15 cellular contexts compared by ENCODE assay signal in the genomic region with DNA sequence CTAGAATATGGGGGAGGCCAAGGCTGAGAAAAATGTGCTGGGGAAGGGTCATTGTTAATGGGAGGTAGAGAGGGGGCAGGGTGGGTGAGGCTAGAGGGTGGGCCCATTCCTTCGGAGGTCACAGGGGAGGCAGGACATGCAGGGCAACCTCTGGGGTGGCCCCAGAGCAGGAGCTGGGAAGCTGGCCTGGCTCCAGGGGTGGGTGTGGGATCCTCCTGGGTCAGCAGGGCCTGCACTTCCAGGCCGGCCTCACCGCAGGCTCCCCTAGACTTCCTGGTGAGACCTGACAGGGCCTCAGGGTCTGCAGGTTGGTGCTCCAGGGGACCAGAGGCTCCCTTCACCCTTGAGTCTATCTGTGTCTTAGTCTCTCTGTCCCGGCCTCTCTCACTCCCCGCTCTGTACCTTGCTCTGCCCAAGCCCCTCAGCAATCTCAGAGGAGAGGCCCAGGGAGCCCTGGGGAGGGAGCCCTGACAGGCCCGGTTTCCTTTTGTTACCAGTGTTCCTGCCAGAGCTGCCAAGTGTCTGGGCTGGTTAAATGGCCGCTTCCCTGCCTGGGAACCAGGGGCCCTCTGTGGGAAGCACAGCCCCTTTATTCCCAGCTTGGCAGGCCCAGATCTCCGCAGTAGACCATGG. TPM values are rescaled to one million over a fixed set of nuclear protein-coding genes. Genes with fewer than 3 reads are reported as not detected.
DNase-seq lines count a peak whose midpoint lies in the region; TF ChIP-seq lines count a peak whose summit lies in the region.
"Had no signal": no experiment of that assay in that cellular context is flagged by ENCODE, and none has a peak within 500 bp of the region (broad histone marks: within the 10 kb centered on the region; RNA-seq: fewer than 3 reads in every experiment).

No MANE protein-coding gene starts in this region.

- CTCF ChIA-PET in activated CD4-positive, alpha-beta memory T cell treated with anti-CD3 and anti-CD28 coated beads for 36 hours (lab: Charles Lee), result interaction anchor here (1.1 kb wide), 1 partner anchor 38 kb away, joined by 3 read pairs; no protein-coding TSS in a partner anchor
- CTCF ChIA-PET in activated CD4-positive, alpha-beta memory T cell treated with anti-CD3 and anti-CD28 coated beads, Interleukin-2, amount 10 ng/mL, durations not matched to agents 7 days and 5 days (lab: Charles Lee), result interaction anchor here (2.1 kb wide), 1 partner anchor 38 kb away, joined by 5 read pairs; no protein-coding TSS in a partner anchor

- in situ Hi-C loops in GM23248 (cut with MboI), result no loop called here

- POLR2A ChIA-PET in activated CD4-positive, alpha-beta memory T cell treated with anti-CD3 and anti-CD28 coated beads for 36 hours (lab: Charles Lee), result interaction anchor here (2.1 kb wide), 1 partner anchor 13 kb away, joined by 8 read pairs; no protein-coding TSS in a partner anchor
- POLR2A ChIA-PET in activated CD4-positive, alpha-beta memory T cell treated with anti-CD3 and anti-CD28 coated beads, Interleukin-2, amount 10 ng/mL, durations not matched to agents 7 days and 5 days (lab: Charles Lee), result interaction anchor here (1.2 to 2.2 kb wide), 4 partner anchors 10 to 17 kb away, joined by 3 to 8 read pairs (median 6); partner anchors contain the start of gene CD82

- peaks cover 2% of the 10 kb centered on the region for H3K9me3 Mint-ChIP-seq in activated CD4-positive, alpha-beta memory T cell treated with anti-CD3 and anti-CD28 coated beads for 36 hours
- H3K9me3 Mint-ChIP-seq in activated CD4-positive, alpha-beta memory T cell treated with anti-CD3 and anti-CD28 coated beads, Interleukin-2, amount 10 ng/mL, durations not matched to agents 7 days and 5 days, result peaks cover 3% of the 10 kb centered on the region

- H3K9ac ChIP-seq in Karpas-422 (ENCODE audit: low read length) (peak overlapping the region; percentile 49; the same call in 1 of the 2 replicates), GM23248 (no peak overlapping the region)

- DNase-seq in activated CD4-positive, alpha-beta memory T cell treated with anti-CD3 and anti-CD28 coated beads for 36 hours, result no peak
- no peak for DNase-seq in activated CD4-positive, alpha-beta memory T cell treated with anti-CD3 and anti-CD28 coated beads, Interleukin-2, amount 10 ng/mL, durations not matched to agents 7 days and 5 days
- DNase-seq in Karpas-422 (no peak), epithelial cell of prostate (ENCODE audit: low read depth, low spot score) (no peak), spleen (peak; percentile 74), GM23248 (no peak), erythroblast (lab: John Stamatoyannopoulos, UW) (no peak), UCSD-AML1 (lab: John Stamatoyannopoulos, UW; ENCODE audit: unreplicated experiment) (no peak)
- DNase-seq: HCEC 1CT; mesendoderm; NCI-H2029; NCI-H524 treated with DMSO at 0.1 percent for 48 hours; occipital lobe; stimulated activated CD4-positive, alpha-beta T cell treated with anti-CD3 and anti-CD28 coated beads, Interleukin-4, amount 100 ng/mL, for 24 hours had no signal

- H3K36me3 ChIP-seq in Karpas-422 (ENCODE audit: insufficient read depth, low read length) (no peaks in the 10 kb centered on the region), spleen (peaks cover 0 to 51% (median 10%) of the 10 kb centered on the region in 6 donors), GM23248 (ENCODE audit: low read depth) (no peaks in the 10 kb centered on the region)

- H3K27ac Mint-ChIP-seq in activated CD4-positive, alpha-beta memory T cell treated with anti-CD3 and anti-CD28 coated beads for 36 hours, result peak overlapping the region; percentile 74
- H3K27ac Mint-ChIP-seq in activated CD4-positive, alpha-beta memory T cell treated with anti-CD3 and anti-CD28 coated beads, Interleukin-2, amount 10 ng/mL, durations not matched to agents 7 days and 5 days, result no peak overlapping the region

- no peaks in the 10 kb centered on the region for H3K27me3 ChIP-seq in Karpas-422 (ENCODE audit: low read length)
- H3K27me3 ChIP-seq in spleen (replicated peaks in 1 of 7), result no peaks in the 10 kb centered on the region
- H3K27me3 ChIP-seq in GM23248 (replicated peaks; ENCODE audit: insufficient read depth), result no peaks in the 10 kb centered on the region

- intact Hi-C loops in activated CD4-positive, alpha-beta memory T cell treated with anti-CD3 and anti-CD28 coated beads for 36 hours (cut with micrococcal nuclease), result no loop called here
- intact Hi-C loops in spleen (cut with DNase I; ENCODE audit: low total_unique reads), result no loop called here

- peaks cover 6% of the 10 kb centered on the region for H3F3A ChIP-seq in GM23248 (ENCODE audit: insufficient read depth)

- 46 to 67% (median 61%) methylated on average over 5 to 8 of the region's 8 CpGs for WGBS in spleen, 5 donors
- WGBS in GM23248 (ENCODE audit: low coverage in 1 of 2, low lambda C conversion rate in 2 of 2, missing lambda C conversion rate in 2 of 2), 2 experiments, result 88 to 90% methylated on average over 7 to 8 of the region's 8 CpGs

- peaks cover 82% of the 10 kb centered on the region for H3K4me1 Mint-ChIP-seq in activated CD4-positive, alpha-beta memory T cell treated with anti-CD3 and anti-CD28 coated beads for 36 hours (ENCODE audit: low read depth)
- H3K4me1 Mint-ChIP-seq in activated CD4-positive, alpha-beta memory T cell treated with anti-CD3 and anti-CD28 coated beads, Interleukin-2, amount 10 ng/mL, durations not matched to agents 7 days and 5 days, result peaks cover 61% of the 10 kb centered on the region

- peaks cover 47% of the 10 kb centered on the region for H3K4me1 ChIP-seq in Karpas-422 (ENCODE audit: low read length)
- peaks cover 11 to 75% (median 56%) of the 10 kb centered on the region in 6 donors for H3K4me1 ChIP-seq in spleen
- H3K4me1 ChIP-seq in GM23248 (ENCODE audit: insufficient read depth), result peaks cover 17% of the 10 kb centered on the region

- H3K4me3 Mint-ChIP-seq in activated CD4-positive, alpha-beta memory T cell treated with anti-CD3 and anti-CD28 coated beads for 36 hours, result no peak overlapping the region
- H3K4me3 Mint-ChIP-seq in activated CD4-positive, alpha-beta memory T cell treated with anti-CD3 and anti-CD28 coated beads, Interleukin-2, amount 10 ng/mL, durations not matched to agents 7 days and 5 days, result no peak overlapping the region

- H3K9me3 ChIP-seq in Karpas-422 (ENCODE audit: low read length) (no peaks in the 10 kb centered on the region), spleen (peaks cover 0 to 7% (median 2%) of the 10 kb centered on the region in 8 donors), GM23248 (ENCODE audit: low read depth) (no peaks in the 10 kb centered on the region)

- TF ChIP-seq CTCF in spleen (IDR thresholded peaks at IDR 0.05 in 8 of 11, conservative IDR thresholded peaks at IDR 0.05 in 3 of 11), result no peak

- H3K4me2 ChIP-seq in Karpas-422 (ENCODE audit: low read depth, low read length, poor library complexity, severe bottlenecking) (no peak overlapping the region), GM23248 (ENCODE audit: unreplicated experiment) (no peak overlapping the region)
- H3K4me2 ChIP-seq: A549 had no signal

- H3K27me3 Mint-ChIP-seq in activated CD4-positive, alpha-beta memory T cell treated with anti-CD3 and anti-CD28 coated beads for 36 hours, result no peaks in the 10 kb centered on the region
- H3K27me3 Mint-ChIP-seq in activated CD4-positive, alpha-beta memory T cell treated with anti-CD3 and anti-CD28 coated beads, Interleukin-2, amount 10 ng/mL, durations not matched to agents 7 days and 5 days, result no peaks in the 10 kb centered on the region

- H3K79me2 ChIP-seq in Karpas-422 (ENCODE audit: low read length) (peaks cover 6% of the 10 kb centered on the region), GM23248 (ENCODE audit: insufficient read depth) (no peaks in the 10 kb centered on the region)

- TF ChIP-seq POLR2A in spleen (IDR thresholded peaks at IDR 0.05) (no peak), erythroblast (IDR thresholded peaks at IDR 0.05; ENCODE audit: low read length) (no peak)

- no peak overlapping the region for H3K4me3 ChIP-seq in Karpas-422 (ENCODE audit: low read length)
- no peak overlapping the region for H3K4me3 ChIP-seq in spleen
- H3K4me3 ChIP-seq in GM23248, result no peak overlapping the region
- H3K4me3 ChIP-seq: A549 had no signal

- peaks cover 42% of the 10 kb centered on the region for H3K36me3 Mint-ChIP-seq in activated CD4-positive, alpha-beta memory T cell treated with anti-CD3 and anti-CD28 coated beads for 36 hours
- peaks cover 78% of the 10 kb centered on the region for H3K36me3 Mint-ChIP-seq in activated CD4-positive, alpha-beta memory T cell treated with anti-CD3 and anti-CD28 coated beads, Interleukin-2, amount 10 ng/mL, durations not matched to agents 7 days and 5 days (ENCODE audit: low read depth)

- H4K20me1 ChIP-seq in Karpas-422 (ENCODE audit: insufficient read depth, low read depth, low read length) (no peaks in the 10 kb centered on the region), GM23248 (ENCODE audit: insufficient read depth) (no peaks in the 10 kb centered on the region)

- H3K9me2 ChIP-seq in Karpas-422 (replicated peaks; ENCODE audit: insufficient read depth, low read length) (no peaks in the 10 kb centered on the region), GM23248 (ENCODE audit: insufficient read depth) (no peaks in the 10 kb centered on the region)

- H3K27ac ChIP-seq in Karpas-422 (ENCODE audit: low read length) (no peak overlapping the region), epithelial cell of prostate (peak overlapping the region; percentile 24), spleen (peak overlapping the region in 3 of 8 donors; percentile 39 to 65 (median 54)), GM23248 (no peak overlapping the region)
- H3K27ac ChIP-seq: A549 had no signal

- H2AFZ ChIP-seq in Karpas-422 (ENCODE audit: low read length) (no peak overlapping the region), GM23248 (no peak overlapping the region)

RNA-seq across cellular contexts. Expression of gene CD82, which starts 13.8 kb away (rescaled TPM):
- total RNA-seq in activated CD4-positive, alpha-beta memory T cell treated with anti-CD3 and anti-CD28 coated beads for 36 hours, result 100 to 1,000 TPM; 243 to 277 TPM
- 100 to 1,000 TPM; 193 to 208 TPM for total RNA-seq in activated CD4-positive, alpha-beta memory T cell treated with anti-CD3 and anti-CD28 coated beads, Interleukin-2, amount 10 ng/mL, durations not matched to agents 7 days and 5 days
- 22.2 and 39.5 TPM in 2 replicates for total RNA-seq in Karpas-422 (2014; rRNA removed; shearing (Covaris generic); ENCODE audit: low replicate concordance)
- 100 to 1,000 TPM in 4 of 7 donors, 10 to 100 TPM in 3; 65.3 to 174 (median 125) TPM for total RNA-seq in spleen
- 100 to 1,000 TPM in 1 of 3 donors, 10 to 100 TPM in 2; 27.8 to 111 (median 35.3) TPM for polyA plus RNA-seq in spleen
- 4.8 and 9.9 TPM in 2 replicates for total RNA-seq in GM23248 (2014; rRNA removed; shearing (Covaris generic))
- 6.0 and 8.6 TPM in 2 replicates for polyA plus RNA-seq in GM23248 (2016; fragmentation: Nextera tagmentation; extraction: Ambion mirVana)
